ENCODE assay signal across 18 cellular contexts in genomic region chr4:168693750-168694470, GRCh38.
A peak's percentile ranks its signal among the peaks of the same experiment; 100 is the strongest.
DNase-seq lines count a peak whose midpoint lies in the region; ATAC-seq and TF ChIP-seq lines count a peak whose summit lies in the region.
"Had no signal": no experiment of that assay in that cellular context is flagged by ENCODE, and none has a peak within 500 bp of the region (broad histone marks: within the 10 kb centered on the region; RNA-seq: fewer than 3 reads in every experiment).

No MANE protein-coding gene starts in this region.

- TF ChIP-seq EP300 in sigmoid colon (IDR thresholded peaks at IDR 0.05): no peak

- no peaks in the 10 kb centered on the region for H3K36me3 ChIP-seq in sigmoid colon
- H3K36me3 ChIP-seq: colonic mucosa, transverse colon had no signal

- H3K27ac ChIP-seq in VCaP: peak overlapping the region; percentile 71
- H3K27ac ChIP-seq in sigmoid colon: peak overlapping the region in 1 of 4 donors; percentile 32
- no peak overlapping the region for H3K27ac ChIP-seq in caudate nucleus (ENCODE audit: low read depth, low read length)
- H3K27ac ChIP-seq: colonic mucosa had no signal

- H3K4me1 ChIP-seq in sigmoid colon: peaks cover 0 to 4% (median 0%) of the 10 kb centered on the region in 4 donors
- H3K4me1 ChIP-seq: colonic mucosa had no signal

- TF ChIP-seq CTCF in VCaP (conservative IDR thresholded peaks at IDR 0.05) (no peak), fibroblast of mammary gland (conservative IDR thresholded peaks at IDR 0.05; ENCODE audit: control insufficient read depth, insufficient read depth, low read depth, low read length) (no peak), progenitor cell of endocrine pancreas (IDR thresholded peaks at IDR 0.05; ENCODE audit: unreplicated experiment) (no peak), sigmoid colon (IDR thresholded peaks at IDR 0.05) (no peak)
- TF ChIP-seq CTCF in activated CD8-positive, alpha-beta T cell treated with anti-CD3 and anti-CD28 coated beads for 36 hours (IDR thresholded peaks at IDR 0.05): no peak

- peak; percentile 63 for DNase-seq in ELR (ENCODE audit: low read depth)
- peak; percentile 19 for DNase-seq in fibroblast of mammary gland (ENCODE audit: low read depth)
- no peak for DNase-seq in progenitor cell of endocrine pancreas (ENCODE audit: low spot score, unreplicated experiment)
- DNase-seq in sigmoid colon: no peak
- DNase-seq in caudate nucleus (lab: John Stamatoyannopoulos, UW): no peak
- no peak for DNase-seq in activated CD8-positive, alpha-beta T cell treated with anti-CD3 and anti-CD28 coated beads for 36 hours
- no peak for DNase-seq in NCI-H1930 (lab: John Stamatoyannopoulos, UW)
- DNase-seq: activated CD4-positive, alpha-beta T cell treated with anti-CD3 and anti-CD28 coated beads for 36 hours; aorta; CD4-positive, alpha-beta T cell; colonic mucosa; DMS79 treated with DMSO at 0.1 percent for 48 hours; NCI-H187 treated with DMSO at 0.1 percent for 48 hours; T1000; transverse colon had no signal

- 47 to 53% methylated on average over 8 of the region's 8 CpGs for WGBS in sigmoid colon, 2 donors

- intact Hi-C loops in sigmoid colon (cut with DNase I): loop anchor here (5.0 kb wide), 2 partner anchors 57 to 107 kb away; no protein-coding TSS in a partner anchor
- intact Hi-C loops in activated CD8-positive, alpha-beta T cell treated with anti-CD3 and anti-CD28 coated beads for 36 hours (cut with micrococcal nuclease): no loop called here

- ATAC-seq in activated CD8-positive, alpha-beta T cell treated with anti-CD3 and anti-CD28 coated beads for 36 hours: no peak
- ATAC-seq: activated CD4-positive, alpha-beta T cell treated with anti-CD3 and anti-CD28 coated beads for 36 hours; GM23338; stimulated activated memory B cell treated with anti-CD40 and anti-IgM and Interleukin-4, amounts not matched to agents 10 μg/mL and 1 μg/mL and 100 μg/mL, for 72 hours had no signal

- no peaks in the 10 kb centered on the region for H3K27me3 ChIP-seq in sigmoid colon
- H3K27me3 ChIP-seq: colonic mucosa, transverse colon had no signal

- H3K4me3 Mint-ChIP-seq in progenitor cell of endocrine pancreas (ENCODE audit: low read depth): no peak overlapping the region
- no peak overlapping the region for H3K4me3 Mint-ChIP-seq in activated CD8-positive, alpha-beta T cell treated with anti-CD3 and anti-CD28 coated beads for 36 hours
- H3K4me3 Mint-ChIP-seq: activated CD4-positive, alpha-beta T cell treated with anti-CD3 and anti-CD28 coated beads for 36 hours; CD4-positive, alpha-beta T cell; GM23338; stimulated activated memory B cell treated with anti-CD40 and anti-IgM and Interleukin-4, amounts not matched to agents 10 μg/mL and 1 μg/mL and 100 μg/mL, for 72 hours had no signal

- TF ChIP-seq POLR2A in sigmoid colon (IDR thresholded peaks at IDR 0.05): no peak

- H3K4me3 ChIP-seq in fibroblast of mammary gland (ENCODE audit: control insufficient read depth, low read depth, low read length): no peak overlapping the region
- peak overlapping the region in 2 of 4 donors; percentile 4 to 19 for H3K4me3 ChIP-seq in sigmoid colon
- H3K4me3 ChIP-seq: colonic mucosa, GM23338, transverse colon had no signal

- H3K9me3 ChIP-seq in sigmoid colon: no peaks in the 10 kb centered on the region
- H3K9me3 ChIP-seq: colonic mucosa, transverse colon had no signal

- POLR2A ChIA-PET in activated CD8-positive, alpha-beta T cell treated with anti-CD3 and anti-CD28 coated beads for 36 hours (lab: Charles Lee): no interaction called here

- H3K36me3 Mint-ChIP-seq in progenitor cell of endocrine pancreas (ENCODE audit: insufficient read depth): peaks cover 3% of the 10 kb centered on the region
- H3K36me3 Mint-ChIP-seq in activated CD8-positive, alpha-beta T cell treated with anti-CD3 and anti-CD28 coated beads for 36 hours (ENCODE audit: low read depth): no peaks in the 10 kb centered on the region
- H3K36me3 Mint-ChIP-seq: stimulated activated memory B cell treated with anti-CD40 and anti-IgM and Interleukin-4, amounts not matched to agents 10 μg/mL and 1 μg/mL and 100 μg/mL, for 72 hours had no signal

- CTCF ChIA-PET in activated CD8-positive, alpha-beta T cell treated with anti-CD3 and anti-CD28 coated beads for 36 hours (lab: Charles Lee): no interaction called here

- H3K9me3 Mint-ChIP-seq in progenitor cell of endocrine pancreas (ENCODE audit: low read depth): no peaks in the 10 kb centered on the region
- no peaks in the 10 kb centered on the region for H3K9me3 Mint-ChIP-seq in activated CD8-positive, alpha-beta T cell treated with anti-CD3 and anti-CD28 coated beads for 36 hours
- H3K9me3 Mint-ChIP-seq: CD4-positive, alpha-beta T cell; GM23338; stimulated activated memory B cell treated with anti-CD40 and anti-IgM and Interleukin-4, amounts not matched to agents 10 μg/mL and 1 μg/mL and 100 μg/mL, for 72 hours had no signal

- peaks cover 5% of the 10 kb centered on the region for H3K4me1 Mint-ChIP-seq in progenitor cell of endocrine pancreas (ENCODE audit: low read depth)
- H3K4me1 Mint-ChIP-seq in activated CD8-positive, alpha-beta T cell treated with anti-CD3 and anti-CD28 coated beads for 36 hours (ENCODE audit: low read depth): no peaks in the 10 kb centered on the region
- H3K4me1 Mint-ChIP-seq: activated CD4-positive, alpha-beta T cell treated with anti-CD3 and anti-CD28 coated beads for 36 hours; stimulated activated memory B cell treated with anti-CD40 and anti-IgM and Interleukin-4, amounts not matched to agents 10 μg/mL and 1 μg/mL and 100 μg/mL, for 72 hours had no signal

- peak overlapping the region; percentile 2 for H3K27ac Mint-ChIP-seq in progenitor cell of endocrine pancreas
- H3K27ac Mint-ChIP-seq in activated CD8-positive, alpha-beta T cell treated with anti-CD3 and anti-CD28 coated beads for 36 hours: no peak overlapping the region
- H3K27ac Mint-ChIP-seq: activated CD4-positive, alpha-beta T cell treated with anti-CD3 and anti-CD28 coated beads for 36 hours; CD4-positive, alpha-beta T cell; GM23338; stimulated activated memory B cell treated with anti-CD40 and anti-IgM and Interleukin-4, amounts not matched to agents 10 μg/mL and 1 μg/mL and 100 μg/mL, for 72 hours had no signal

- H3K27me3 Mint-ChIP-seq in progenitor cell of endocrine pancreas: no peaks in the 10 kb centered on the region
- H3K27me3 Mint-ChIP-seq in activated CD8-positive, alpha-beta T cell treated with anti-CD3 and anti-CD28 coated beads for 36 hours: peaks cover 9% of the 10 kb centered on the region
- H3K27me3 Mint-ChIP-seq: stimulated activated memory B cell treated with anti-CD40 and anti-IgM and Interleukin-4, amounts not matched to agents 10 μg/mL and 1 μg/mL and 100 μg/mL, for 72 hours had no signal

Comparison
In these comparisons a context has a peak if more than half of its experiments do, and no peak if none do; other contexts are left out.
1. DNase-seq: peak in ELR (single experiment) and fibroblast of mammary gland (single experiment); none in progenitor cell of endocrine pancreas (single experiment), sigmoid colon (single experiment), caudate nucleus (0 of 61), activated CD8-positive, alpha-beta T cell treated with anti-CD3 and anti-CD28 coated beads for 36 hours (single experiment) and NCI-H1930 (0 of 2).